26 cellular contexts compared by ENCODE assay signal in genomic region chr13:19085876-19086275, GRCh38.
"Had no signal": no experiment of that assay in that cellular context is flagged by ENCODE, and none has a peak within 500 bp of the region (broad histone marks: within the 10 kb centered on the region; RNA-seq: fewer than 3 reads in every experiment).

No MANE protein-coding gene starts in this region.

- H2AFZ ChIP-seq: hepatocyte had no signal

- H3K27me3 ChIP-seq: colonic mucosa, esophagus squamous epithelium, gastrocnemius medialis, hepatocyte, left lung had no signal

- H3K4me3 ChIP-seq: colonic mucosa, esophagus squamous epithelium, gastrocnemius medialis, heart left ventricle, hepatocyte, left lung, mucosa of descending colon had no signal

- H3K27ac Mint-ChIP-seq: dendritic cell treated with granulocyte-macrophage colony-stimulating factor and Interleukin-4, amounts not matched to agents 40 ng/mL and 50 ng/mL, for 4 days; effector memory CD8-positive, alpha-beta T cell; endodermal cell; immature natural killer cell; mesothelial cell of epicardium; naive B cell had no signal

- H3K9me3 ChIP-seq: colonic mucosa, gastrocnemius medialis had no signal

- DNase-seq: colonic mucosa; cortex of kidney; effector CD8-positive, alpha-beta T cell; effector memory CD8-positive, alpha-beta T cell; endodermal cell; erythroblast; esophagus squamous epithelium; foreskin fibroblast; foreskin melanocyte; gastrocnemius medialis; heart left ventricle; hypothalamus; immature natural killer cell; islet precursor cell; left cardiac atrium; left ventricle myocardium superior; mesenchymal stem cell; mucosa of descending colon; naive B cell had no signal

- H3K36me3 ChIP-seq: colonic mucosa, esophagus squamous epithelium, gastrocnemius medialis, heart left ventricle, left lung had no signal

- H3K27me3 Mint-ChIP-seq: dendritic cell treated with granulocyte-macrophage colony-stimulating factor and Interleukin-4, amounts not matched to agents 40 ng/mL and 50 ng/mL, for 4 days; effector memory CD8-positive, alpha-beta T cell; naive B cell had no signal

- H3K4me1 ChIP-seq: colonic mucosa, esophagus squamous epithelium, gastrocnemius medialis, heart left ventricle, left lung had no signal

- FAIRE-seq: endometrium had no signal

- H3K4me3 Mint-ChIP-seq: dendritic cell treated with granulocyte-macrophage colony-stimulating factor and Interleukin-4, amounts not matched to agents 40 ng/mL and 50 ng/mL, for 4 days; effector memory CD8-positive, alpha-beta T cell; endodermal cell; immature natural killer cell; mesothelial cell of epicardium had no signal

- H3K4me1 Mint-ChIP-seq: endodermal cell, immature natural killer cell, mesothelial cell of epicardium, naive B cell had no signal

- H3K36me3 Mint-ChIP-seq: immature natural killer cell, naive B cell had no signal

- H3K79me2 ChIP-seq: hepatocyte had no signal

- H3K4me2 ChIP-seq: hepatocyte had no signal

- H3K27ac ChIP-seq: colonic mucosa, epithelial cell of prostate, esophagus squamous epithelium, gastrocnemius medialis, heart left ventricle, hepatocyte, left lung had no signal

- ATAC-seq: effector memory CD8-positive, alpha-beta T cell; esophagus mucosa; gastrocnemius medialis; heart left ventricle; left cardiac atrium; left lung; left ventricle myocardium superior; mucosa of descending colon had no signal
